28 cellular contexts compared by ENCODE assay signal in the genomic region with DNA sequence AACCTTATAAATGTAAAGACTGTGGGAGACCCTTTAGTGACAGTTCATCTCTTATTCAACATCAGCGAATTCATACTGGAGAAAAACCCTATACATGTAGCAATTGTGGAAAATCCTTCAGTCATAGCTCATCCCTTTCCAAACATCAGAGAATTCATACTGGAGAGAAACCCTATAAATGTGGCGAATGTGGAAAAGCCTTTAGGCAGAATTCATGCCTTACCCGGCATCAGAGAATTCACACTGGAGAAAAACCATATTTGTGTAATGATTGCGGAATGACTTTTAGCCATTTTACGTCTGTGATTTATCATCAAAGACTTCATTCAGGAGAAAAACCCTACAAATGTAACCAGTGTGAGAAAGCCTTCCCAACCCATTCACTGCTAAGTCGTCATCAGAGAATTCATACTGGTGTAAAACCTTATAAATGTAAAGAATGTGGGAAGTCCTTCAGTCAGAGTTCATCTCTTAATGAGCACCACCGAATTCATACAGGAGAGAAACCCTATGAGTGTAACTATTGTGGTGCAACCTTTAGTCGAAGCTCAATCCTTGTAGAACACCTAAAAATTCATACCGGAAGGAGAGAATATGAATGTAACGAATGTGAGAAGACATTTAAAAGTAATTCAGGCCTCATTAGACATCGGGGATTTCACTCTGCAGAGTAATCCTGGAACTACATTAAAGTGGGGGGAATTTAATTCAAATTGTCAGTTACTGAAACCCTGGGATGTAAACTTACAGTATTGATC. TPM values are rescaled to one million over a fixed set of nuclear protein-coding genes. Genes with fewer than 3 reads are reported as not detected.
"Had no signal": no experiment of that assay in that cellular context is flagged by ENCODE, and none has a peak within 500 bp of the region (broad histone marks: within the 10 kb centered on the region; RNA-seq: fewer than 3 reads in every experiment).

No MANE protein-coding gene starts in this region.

- H3K4me1 Mint-ChIP-seq: activated CD4-positive, alpha-beta T cell treated with anti-CD3 and anti-CD28 coated beads, Interleukin-2, amount 10 ng/mL, durations not matched to agents 7 days and 5 days; activated naive CD4-positive, alpha-beta T cell treated with anti-CD3 and anti-CD28 coated beads, Interleukin-2, amount 50 U/mL, for 24 hours; central memory CD8-positive, alpha-beta T cell; naive thymus-derived CD4-positive, alpha-beta T cell; neural crest cell; stimulated activated naive B cell treated with anti-CD40 and anti-IgM and Interleukin-4, amounts not matched to agents 10 μg/mL and 1 μg/mL and 100 μg/mL, for 72 hours had no signal

- ATAC-seq: activated CD8-positive, alpha-beta T cell treated with anti-CD3 and anti-CD28 coated beads, Interleukin-2, amount 10 ng/mL, durations not matched to agents 7 days and 5 days; left ventricle myocardium superior; mucosa of descending colon; naive thymus-derived CD4-positive, alpha-beta T cell; stimulated activated naive B cell treated with anti-CD40 and anti-IgM and Interleukin-4, amounts not matched to agents 10 μg/mL and 1 μg/mL and 100 μg/mL, for 72 hours had no signal

- DNase-seq: activated CD4-positive, alpha-beta T cell treated with anti-CD3 and anti-CD28 coated beads, Interleukin-2, amount 10 ng/mL, durations not matched to agents 7 days and 5 days; activated CD4-positive, CD25-positive, alpha-beta regulatory T cell treated with anti-CD3 and anti-CD28 coated beads, Interleukin-2, amount 50 U/mL, for 72 hours; activated CD8-positive, alpha-beta T cell treated with anti-CD3 and anti-CD28 coated beads, Interleukin-2, amount 10 ng/mL, durations not matched to agents 7 days and 5 days; activated gamma-delta T cell treated with Interleukin-2 at 50 U/mL for 16 hours; adrenal gland; effector memory CD4-positive, alpha-beta T cell; glutamatergic neuron; hypothalamus; left ventricle myocardium superior; mammary epithelial cell; mucosa of descending colon; naive thymus-derived CD4-positive, alpha-beta T cell; occipital lobe; sigmoid colon; stimulated activated CD4-positive, alpha-beta T cell treated with anti-CD3 and anti-CD28 coated beads, Interleukin-15, amount 100 ng/mL, for 24 hours; stimulated activated CD8-positive, alpha-beta memory T cell treated with anti-CD3 and anti-CD28 coated beads, Interleukin-4, amount 100 ng/mL, for 48 hours; stimulated activated naive B cell treated with anti-CD40 and anti-IgM and Interleukin-4, amounts not matched to agents 10 μg/mL and 1 μg/mL and 100 μg/mL, for 72 hours; testis; trophoblast cell; WERI-Rb-1 had no signal

- H3K27ac ChIP-seq: adrenal gland, ascending aorta, breast epithelium, esophagus muscularis mucosa, sigmoid colon, testis, vagina, WERI-Rb-1 had no signal

- H3K4me3 ChIP-seq: ascending aorta, breast epithelium, esophagus muscularis mucosa, mucosa of descending colon, sigmoid colon, smooth muscle cell, testis, vagina had no signal

- H3K27me3 Mint-ChIP-seq: activated CD4-positive, alpha-beta T cell treated with anti-CD3 and anti-CD28 coated beads, Interleukin-2, amount 10 ng/mL, durations not matched to agents 7 days and 5 days; activated naive CD4-positive, alpha-beta T cell treated with anti-CD3 and anti-CD28 coated beads, Interleukin-2, amount 50 U/mL, for 24 hours; central memory CD8-positive, alpha-beta T cell; naive thymus-derived CD4-positive, alpha-beta T cell; stimulated activated naive B cell treated with anti-CD40 and anti-IgM and Interleukin-4, amounts not matched to agents 10 μg/mL and 1 μg/mL and 100 μg/mL, for 72 hours had no signal

- H3K4me2 ChIP-seq: smooth muscle cell had no signal

- H3K4me1 ChIP-seq: adrenal gland, ascending aorta, breast epithelium, esophagus muscularis mucosa, sigmoid colon, testis, vagina had no signal

- H3K4me3 Mint-ChIP-seq: activated CD4-positive, alpha-beta T cell treated with anti-CD3 and anti-CD28 coated beads, Interleukin-2, amount 10 ng/mL, durations not matched to agents 7 days and 5 days; activated CD8-positive, alpha-beta T cell treated with anti-CD3 and anti-CD28 coated beads, Interleukin-2, amount 10 ng/mL, durations not matched to agents 7 days and 5 days; activated naive CD4-positive, alpha-beta T cell treated with anti-CD3 and anti-CD28 coated beads, Interleukin-2, amount 50 U/mL, for 24 hours; central memory CD8-positive, alpha-beta T cell; naive thymus-derived CD4-positive, alpha-beta T cell; neural crest cell; stimulated activated naive B cell treated with anti-CD40 and anti-IgM and Interleukin-4, amounts not matched to agents 10 μg/mL and 1 μg/mL and 100 μg/mL, for 72 hours had no signal

- H3K27ac Mint-ChIP-seq: activated CD4-positive, alpha-beta T cell treated with anti-CD3 and anti-CD28 coated beads, Interleukin-2, amount 10 ng/mL, durations not matched to agents 7 days and 5 days; activated CD8-positive, alpha-beta T cell treated with anti-CD3 and anti-CD28 coated beads, Interleukin-2, amount 10 ng/mL, durations not matched to agents 7 days and 5 days; activated naive CD4-positive, alpha-beta T cell treated with anti-CD3 and anti-CD28 coated beads, Interleukin-2, amount 50 U/mL, for 24 hours; naive thymus-derived CD4-positive, alpha-beta T cell; stimulated activated naive B cell treated with anti-CD40 and anti-IgM and Interleukin-4, amounts not matched to agents 10 μg/mL and 1 μg/mL and 100 μg/mL, for 72 hours had no signal

- H3K27me3 ChIP-seq: adrenal gland, ascending aorta, breast epithelium, esophagus muscularis mucosa, sigmoid colon, testis, vagina had no signal

- H3K9me3 ChIP-seq: testis had no signal

RNA-seq across cellular contexts. Expression of gene PTGR1, which starts 56.8 kb away (rescaled TPM):
- total RNA-seq: activated CD8-positive, alpha-beta T cell treated with anti-CD3 and anti-CD28 coated beads, Interleukin-2, amount 10 ng/mL, durations not matched to agents 7 days and 5 days had no signal
